17 cellular contexts compared by ENCODE assay signal in the genomic region with DNA sequence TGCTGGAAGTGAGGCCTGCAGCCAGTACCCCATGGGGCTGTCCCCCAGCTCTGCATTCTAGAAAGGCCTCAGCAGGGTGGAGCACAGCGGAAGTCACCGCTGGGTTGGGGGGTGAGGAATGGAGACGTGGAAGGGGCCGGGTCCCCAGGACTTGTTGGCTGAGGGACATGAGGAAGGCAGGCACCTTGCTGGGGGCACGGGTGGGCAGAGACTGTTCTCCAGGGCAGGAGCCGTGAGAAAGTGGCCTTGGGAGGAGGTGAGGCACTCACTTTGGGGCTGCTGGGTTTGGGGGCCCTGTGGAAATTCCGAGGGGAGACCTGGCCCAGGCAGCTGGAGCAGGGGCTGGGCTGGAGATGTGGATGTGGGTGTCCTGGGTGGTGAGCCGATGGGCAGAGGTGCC. TPM values are rescaled to one million over a fixed set of nuclear protein-coding genes. Genes with fewer than 3 reads are reported as not detected.
DNase-seq lines count a peak whose midpoint lies in the region; ATAC-seq and TF ChIP-seq lines count a peak whose summit lies in the region.
"Had no signal": no experiment of that assay in that cellular context is flagged by ENCODE, and none has a peak within 500 bp of the region (broad histone marks: within the 10 kb centered on the region; RNA-seq: fewer than 3 reads in every experiment).

No MANE protein-coding gene starts in this region.

- intact Hi-C loops in activated CD4-positive, alpha-beta T cell treated with anti-CD3 and anti-CD28 coated beads, Interleukin-2, amount 10 ng/mL, durations not matched to agents 24 days and 14 days (cut with micrococcal nuclease) = loop anchor here (1.0 kb wide), 1 partner anchor 9 kb away; no protein-coding TSS in a partner anchor

- H2BK5ac ChIP-seq in neuronal stem cell (ENCODE audit: low read length) = peak overlapping the region; percentile 78

- H4K91ac ChIP-seq in neuronal stem cell (ENCODE audit: low read depth, low read length, poor library complexity) = no peak overlapping the region

- H3K18ac ChIP-seq in neuronal stem cell (ENCODE audit: low read length) = peak overlapping the region; percentile 57

- H3K4me1 Mint-ChIP-seq in activated CD4-positive, alpha-beta T cell treated with anti-CD3 and anti-CD28 coated beads, Interleukin-2, amount 10 ng/mL, durations not matched to agents 24 days and 14 days = peaks cover 50% of the 10 kb centered on the region
- peaks cover 46 to 55% of the 10 kb centered on the region in 2 donors for H3K4me1 Mint-ChIP-seq in effector memory CD8-positive, alpha-beta T cell (ENCODE audit: low read depth in 2 of 2)

- peak overlapping the region; percentile 58 for H2BK12ac ChIP-seq in neuronal stem cell (ENCODE audit: low read length)

- H3K14ac ChIP-seq in neuronal stem cell (ENCODE audit: low read length) = peak overlapping the region; percentile 63

- H3K9me3 ChIP-seq in OCI-LY3 (ENCODE audit: insufficient read depth, low read length) = no peaks in the 10 kb centered on the region
- H3K9me3 ChIP-seq in neuronal stem cell (replicated peaks in 1 of 2; ENCODE audit: control insufficient read depth in 2 of 2, insufficient read depth in 1 of 2, low read depth in 1 of 2, low read length in 2 of 2) = no peaks in the 10 kb centered on the region
- H3K9me3 ChIP-seq: Caco-2 had no signal

- H3K27ac Mint-ChIP-seq in activated CD4-positive, alpha-beta T cell treated with anti-CD3 and anti-CD28 coated beads, Interleukin-2, amount 10 ng/mL, durations not matched to agents 24 days and 14 days = peak overlapping the region; percentile 92
- peak overlapping the region; percentile 88 to 97 for H3K27ac Mint-ChIP-seq in effector memory CD8-positive, alpha-beta T cell

- H3K4me3 ChIP-seq in OCI-LY3 (ENCODE audit: low read length) = peak overlapping the region; percentile 59; the same call in 1 of the 2 replicates
- H3K4me3 ChIP-seq in neuronal stem cell (ENCODE audit: low read length in 2 of 2) = no peak overlapping the region
- H3K4me3 ChIP-seq: GM23248 had no signal

- H4K20me1 ChIP-seq in OCI-LY3 (ENCODE audit: insufficient read depth, low read length) = no peaks in the 10 kb centered on the region

- peaks cover 3% of the 10 kb centered on the region for H3K27me3 Mint-ChIP-seq in activated CD4-positive, alpha-beta T cell treated with anti-CD3 and anti-CD28 coated beads, Interleukin-2, amount 10 ng/mL, durations not matched to agents 24 days and 14 days
- no peaks in the 10 kb centered on the region for H3K27me3 Mint-ChIP-seq in effector memory CD8-positive, alpha-beta T cell

- peak overlapping the region; percentile 16 for H3K23ac ChIP-seq in neuronal stem cell (ENCODE audit: low read depth, low read length, poor library complexity)

- H3K27ac ChIP-seq in OCI-LY3 (ENCODE audit: low read length) (no peak overlapping the region), neuronal stem cell (replicated peaks; ENCODE audit: low read length) (no peak overlapping the region)
- H3K27ac ChIP-seq: epithelial cell of prostate, GM23248 had no signal

- H3K27me3 ChIP-seq in OCI-LY3 (ENCODE audit: low read depth, low read length) (peaks cover 34% of the 10 kb centered on the region), neuronal stem cell (ENCODE audit: control insufficient read depth in 3 of 3, insufficient read depth in 3 of 3, low read depth in 1 of 3, low read length in 3 of 3) (peaks cover 0 to 43% (median 0%) of the 10 kb centered on the region in 3 experiments)

- TF ChIP-seq CTCF in OCI-LY3 (IDR thresholded peaks at IDR 0.05; ENCODE audit: low read depth, low read length) = no peak

- H3K4me1 ChIP-seq in OCI-LY3 (ENCODE audit: low read length) (peaks cover 65% of the 10 kb centered on the region), neuronal stem cell (ENCODE audit: control insufficient read depth in 2 of 2, insufficient read depth in 1 of 2, low read depth in 1 of 2, low read length in 2 of 2) (peaks cover 0 to 5% of the 10 kb centered on the region in 2 donors)

- H3K79me2 ChIP-seq in OCI-LY3 (ENCODE audit: low read length) = no peaks in the 10 kb centered on the region

- H3K4me2 ChIP-seq in OCI-LY3 (ENCODE audit: low read length) (peak overlapping the region; percentile 64), neuronal stem cell (ENCODE audit: insufficient read depth, low read length, poor library complexity, severe bottlenecking) (no peak overlapping the region)

- ATAC-seq in effector memory CD8-positive, alpha-beta T cell (replicated peaks) = no peak
- ATAC-seq in HG03108 (IDR thresholded peaks at IDR 0.05; ENCODE audit: unreplicated experiment) = no peak

- peak overlapping the region; percentile 45; the same call in 1 of the 2 replicates for H3K9ac ChIP-seq in OCI-LY3 (ENCODE audit: low read length)
- peak overlapping the region; percentile 81 for H3K9ac ChIP-seq in neuronal stem cell (ENCODE audit: low read depth, low read length, poor library complexity)
- H3K9ac ChIP-seq: GM23248 had no signal

- H3K36me3 Mint-ChIP-seq in activated CD4-positive, alpha-beta T cell treated with anti-CD3 and anti-CD28 coated beads, Interleukin-2, amount 10 ng/mL, durations not matched to agents 24 days and 14 days (ENCODE audit: low read depth) = no peaks in the 10 kb centered on the region
- peaks cover 4% of the 10 kb centered on the region for H3K36me3 Mint-ChIP-seq in effector memory CD8-positive, alpha-beta T cell (ENCODE audit: insufficient read depth)

- peak overlapping the region; percentile 43 for H4K8ac ChIP-seq in neuronal stem cell (ENCODE audit: low read depth, low read length)

- H3K4ac ChIP-seq in neuronal stem cell (ENCODE audit: low read length) = no peak overlapping the region

- WGBS in neuronal stem cell (ENCODE audit: extremely low coverage in 2 of 2, insufficient read length in 2 of 2, insufficient replicate concordance in 1 of 2), 2 donors = no CpG with 5 or more reads among the region's 8 CpGs

- H2BK15ac ChIP-seq in neuronal stem cell (ENCODE audit: low read length) = peak overlapping the region; percentile 83

- DNase-seq in activated CD4-positive, alpha-beta T cell treated with anti-CD3 and anti-CD28 coated beads, Interleukin-2, amount 10 ng/mL, durations not matched to agents 24 days and 14 days = no peak
- DNase-seq in activated CD4-positive, alpha-beta T cell treated with anti-CD3 and anti-CD28 coated beads for 48 hours = no peak
- no peak for DNase-seq in effector memory CD8-positive, alpha-beta T cell
- DNase-seq in neuronal stem cell (ENCODE audit: low spot score) = no peak
- DNase-seq in occipital lobe (lab: John Stamatoyannopoulos, UW) = no peak
- no peak for DNase-seq in midbrain (lab: John Stamatoyannopoulos, UW)
- DNase-seq: activated CD4-positive, CD25-positive, alpha-beta regulatory T cell treated with anti-CD3 and anti-CD28 coated beads, Interleukin-2, amount 50 U/mL, for 72 hours; Caco-2; GM23248; NCI-H1417 treated with DMSO at 0.1 percent for 48 hours; NCI-H446; PC-3 had no signal

- H2AFZ ChIP-seq in OCI-LY3 (ENCODE audit: low read depth, low read length) (peak overlapping the region; percentile 28; the same call in 1 of the 2 replicates), neuronal stem cell (ENCODE audit: low read length) (no peak overlapping the region)
- H2AFZ ChIP-seq: GM23248 had no signal

- no peaks in the 10 kb centered on the region for H3K9me3 Mint-ChIP-seq in activated CD4-positive, alpha-beta T cell treated with anti-CD3 and anti-CD28 coated beads, Interleukin-2, amount 10 ng/mL, durations not matched to agents 24 days and 14 days
- no peaks in the 10 kb centered on the region for H3K9me3 Mint-ChIP-seq in effector memory CD8-positive, alpha-beta T cell

- H3K36me3 ChIP-seq in OCI-LY3 (replicated peaks; ENCODE audit: low read depth, low read length) (no peaks in the 10 kb centered on the region), neuronal stem cell (replicated peaks in 1 of 2; ENCODE audit: control insufficient read depth in 2 of 2, insufficient read depth in 2 of 2, low read length in 2 of 2) (no peaks in the 10 kb centered on the region)

- no peaks in the 10 kb centered on the region for H3K79me1 ChIP-seq in neuronal stem cell (ENCODE audit: low read depth, low read length)

- H3K4me3 Mint-ChIP-seq in activated CD4-positive, alpha-beta T cell treated with anti-CD3 and anti-CD28 coated beads, Interleukin-2, amount 10 ng/mL, durations not matched to agents 24 days and 14 days = peak overlapping the region; percentile 79
- H3K4me3 Mint-ChIP-seq in effector memory CD8-positive, alpha-beta T cell = peak overlapping the region; percentile 72 to 82

- no peak overlapping the region for H2BK120ac ChIP-seq in neuronal stem cell (ENCODE audit: low read depth, low read length)

- H2AK5ac ChIP-seq in neuronal stem cell (ENCODE audit: low read depth, low read length) = peak overlapping the region; percentile 70

RNA-seq across cellular contexts. Expression of gene TNNI2, which starts 5.0 kb away (rescaled TPM):
- total RNA-seq in activated CD4-positive, alpha-beta T cell treated with anti-CD3 and anti-CD28 coated beads, Interleukin-2, amount 10 ng/mL, durations not matched to agents 24 days and 14 days = not detected in 2 replicates
- polyA plus RNA-seq in neuronal stem cell (2013, experiment 1 of 2) = 0.13 TPM
- not detected for polyA plus RNA-seq in neuronal stem cell (2013, experiment 2 of 2)
- 0.62 TPM for total RNA-seq in occipital lobe
- total RNA-seq: GM23248 had no signal
- polyA plus RNA-seq: GM23248 had no signal

RNA-seq across cellular contexts. Expression of gene SYT8, which starts 9.0 kb away (rescaled TPM):
- not detected in 2 replicates for total RNA-seq in activated CD4-positive, alpha-beta T cell treated with anti-CD3 and anti-CD28 coated beads, Interleukin-2, amount 10 ng/mL, durations not matched to agents 24 days and 14 days
- not detected for polyA plus RNA-seq in neuronal stem cell (2013, experiment 1 of 2)
- polyA plus RNA-seq in neuronal stem cell (2013, experiment 2 of 2) = not detected
- not detected for total RNA-seq in occipital lobe
- total RNA-seq: GM23248, skeletal muscle tissue had no signal
- polyA plus RNA-seq: GM23248 had no signal

RNA-seq across cellular contexts. Expression of gene LSP1, which starts 9.1 kb away (rescaled TPM):
- 303 and 322 TPM in 2 replicates for total RNA-seq in activated CD4-positive, alpha-beta T cell treated with anti-CD3 and anti-CD28 coated beads, Interleukin-2, amount 10 ng/mL, durations not matched to agents 24 days and 14 days
- 0.13 TPM for polyA plus RNA-seq in neuronal stem cell (2013, experiment 1 of 2)
- polyA plus RNA-seq in neuronal stem cell (2013, experiment 2 of 2) = 0.73 TPM
- total RNA-seq in occipital lobe = 0.47 TPM
- total RNA-seq: Caco-2, GM23248, PC-3 had no signal

RNA-seq across cellular contexts. Expression of gene PRR33, which starts 47.9 kb away (rescaled TPM):
- total RNA-seq in activated CD4-positive, alpha-beta T cell treated with anti-CD3 and anti-CD28 coated beads, Interleukin-2, amount 10 ng/mL, durations not matched to agents 24 days and 14 days = not detected in 2 replicates
- not detected for polyA plus RNA-seq in neuronal stem cell (2013, experiment 1 of 2)
- not detected for polyA plus RNA-seq in neuronal stem cell (2013, experiment 2 of 2)
- total RNA-seq in occipital lobe = not detected
- total RNA-seq: Caco-2, GM23248, left colon, PC-3 had no signal
- polyA plus RNA-seq: GM23248 had no signal

Comparison
In these comparisons a context has a peak if more than half of its experiments do, and no peak if none do; other contexts are left out.
1. RNA of gene LSP1, which starts 9.1 kb away (total RNA-seq): 303 to 322 TPM in activated CD4-positive, alpha-beta T cell treated with anti-CD3 and anti-CD28 coated beads, Interleukin-2, amount 10 ng/mL, durations not matched to agents 24 days and 14 days; 0.47 TPM in occipital lobe (single experiment); every median in the first group is over 100 times any median in the second.